Comparison of ENCODE assay signal across 1 cellular context in genomic region chr7:154903083-154903731, GRCh38.
TF ChIP-seq lines count a peak whose summit lies in the region.

No MANE protein-coding gene starts in this region.

TF ChIP-seq in HepG2, 621 proteins besides CTCF, POLR2A, EP300 and RAD21 (continued from another document and continues in another):
- TF ChIP-seq BCLAF1 (IDR thresholded peaks at IDR 0.05) (no peak), ZKSCAN8 (CRISPR knock-in tag; IDR thresholded peaks at IDR 0.05; ENCODE audit: borderline replicate concordance) (no peak), MBD4 (IDR thresholded peaks at IDR 0.05; ENCODE audit: borderline replicate concordance, low read length) (no peak), ZFP41 (CRISPR knock-in tag; IDR thresholded peaks at IDR 0.05; ENCODE audit: borderline replicate concordance) (no peak), SOX13 (IDR thresholded peaks at IDR 0.05) (no peak), SOX13 (CRISPR knock-in tag; conservative IDR thresholded peaks at IDR 0.05 in 1 of 2, IDR thresholded peaks at IDR 0.05 in 1 of 2) (peak in 1 of 2 experiments; percentile 82; a peak in 2 of 4 replicates), SP4 (CRISPR knock-in tag; IDR thresholded peaks at IDR 0.05) (no peak), ASH2L (IDR thresholded peaks at IDR 0.05; ENCODE audit: insufficient read length, low read depth, low read length) (no peak), FOXP1 (IDR thresholded peaks at IDR 0.05) (no peak), FOXP1 (CRISPR knock-in tag; IDR thresholded peaks at IDR 0.05) (no peak), ZNF501 (CRISPR knock-in tag; IDR thresholded peaks at IDR 0.05) (no peak), HES4 (CRISPR knock-in tag; IDR thresholded peaks at IDR 0.05; ENCODE audit: borderline replicate concordance) (no peak), PHF5A (CRISPR knock-in tag; IDR thresholded peaks at IDR 0.05; ENCODE audit: low read depth, unreplicated experiment) (no peak), ZNF639 (CRISPR knock-in tag; conservative IDR thresholded peaks at IDR 0.05) (no peak), GTF2F1 (IDR thresholded peaks at IDR 0.05; ENCODE audit: low read length) (no peak), GPN1 (CRISPR knock-in tag; IDR thresholded peaks at IDR 0.05; ENCODE audit: borderline replicate concordance) (no peak), TIGD3 (CRISPR knock-in tag; IDR thresholded peaks at IDR 0.05; ENCODE audit: borderline replicate concordance) (no peak), ZNF644 (CRISPR knock-in tag; IDR thresholded peaks at IDR 0.05; ENCODE audit: low read depth) (0 out of 2 replicates have a peak, but pooled peaks have one; percentile 23), ELF1 (CRISPR knock-in tag; IDR thresholded peaks at IDR 0.05) (no peak), HOXA9 (CRISPR knock-in tag; IDR thresholded peaks at IDR 0.05; ENCODE audit: borderline replicate concordance) (no peak), RXRA (CRISPR knock-in tag; IDR thresholded peaks at IDR 0.05) (peak; percentile 69; the same call in 1 of the 2 replicates), DNMT3B (CRISPR knock-in tag; conservative IDR thresholded peaks at IDR 0.05) (no peak), FOXJ3 (CRISPR knock-in tag; IDR thresholded peaks at IDR 0.05; ENCODE audit: borderline replicate concordance) (no peak), ZFP36 (IDR thresholded peaks at IDR 0.05; ENCODE audit: borderline replicate concordance, low read depth, low read length, partially characterized antibody) (no peak), ZNF33B (CRISPR knock-in tag; IDR thresholded peaks at IDR 0.05) (no peak), ZNF577 (CRISPR knock-in tag; IDR thresholded peaks at IDR 0.05; ENCODE audit: borderline replicate concordance, low read depth) (no peak), BCL6 (CRISPR knock-in tag; IDR thresholded peaks at IDR 0.05) (0 out of 2 replicates have a peak, but pooled peaks have one; percentile 36), POLR2AphosphoS2 (IDR thresholded peaks at IDR 0.05; ENCODE audit: low read depth, low read length) (no peak)
- TF ChIP-seq, protein P1, sequence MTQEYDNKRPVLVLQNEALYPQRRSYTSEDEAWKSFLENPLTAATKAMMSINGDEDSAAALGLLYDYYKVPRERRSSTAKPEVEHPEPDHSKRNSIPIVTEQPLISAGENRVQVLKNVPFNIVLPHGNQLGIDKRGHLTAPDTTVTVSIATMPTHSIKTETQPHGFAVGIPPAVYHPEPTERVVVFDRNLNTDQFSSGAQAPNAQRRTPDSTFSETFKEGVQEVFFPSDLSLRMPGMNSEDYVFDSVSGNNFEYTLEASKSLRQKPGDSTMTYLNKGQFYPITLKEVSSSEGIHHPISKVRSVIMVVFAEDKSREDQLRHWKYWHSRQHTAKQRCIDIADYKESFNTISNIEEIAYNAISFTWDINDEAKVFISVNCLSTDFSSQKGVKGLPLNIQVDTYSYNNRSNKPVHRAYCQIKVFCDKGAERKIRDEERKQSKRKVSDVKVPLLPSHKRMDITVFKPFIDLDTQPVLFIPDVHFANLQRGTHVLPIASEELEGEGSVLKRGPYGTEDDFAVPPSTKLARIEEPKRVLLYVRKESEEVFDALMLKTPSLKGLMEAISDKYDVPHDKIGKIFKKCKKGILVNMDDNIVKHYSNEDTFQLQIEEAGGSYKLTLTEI (CRISPR knock-in tag; conservative IDR thresholded peaks at IDR 0.05) = no peak
- TF ChIP-seq, protein P2, sequence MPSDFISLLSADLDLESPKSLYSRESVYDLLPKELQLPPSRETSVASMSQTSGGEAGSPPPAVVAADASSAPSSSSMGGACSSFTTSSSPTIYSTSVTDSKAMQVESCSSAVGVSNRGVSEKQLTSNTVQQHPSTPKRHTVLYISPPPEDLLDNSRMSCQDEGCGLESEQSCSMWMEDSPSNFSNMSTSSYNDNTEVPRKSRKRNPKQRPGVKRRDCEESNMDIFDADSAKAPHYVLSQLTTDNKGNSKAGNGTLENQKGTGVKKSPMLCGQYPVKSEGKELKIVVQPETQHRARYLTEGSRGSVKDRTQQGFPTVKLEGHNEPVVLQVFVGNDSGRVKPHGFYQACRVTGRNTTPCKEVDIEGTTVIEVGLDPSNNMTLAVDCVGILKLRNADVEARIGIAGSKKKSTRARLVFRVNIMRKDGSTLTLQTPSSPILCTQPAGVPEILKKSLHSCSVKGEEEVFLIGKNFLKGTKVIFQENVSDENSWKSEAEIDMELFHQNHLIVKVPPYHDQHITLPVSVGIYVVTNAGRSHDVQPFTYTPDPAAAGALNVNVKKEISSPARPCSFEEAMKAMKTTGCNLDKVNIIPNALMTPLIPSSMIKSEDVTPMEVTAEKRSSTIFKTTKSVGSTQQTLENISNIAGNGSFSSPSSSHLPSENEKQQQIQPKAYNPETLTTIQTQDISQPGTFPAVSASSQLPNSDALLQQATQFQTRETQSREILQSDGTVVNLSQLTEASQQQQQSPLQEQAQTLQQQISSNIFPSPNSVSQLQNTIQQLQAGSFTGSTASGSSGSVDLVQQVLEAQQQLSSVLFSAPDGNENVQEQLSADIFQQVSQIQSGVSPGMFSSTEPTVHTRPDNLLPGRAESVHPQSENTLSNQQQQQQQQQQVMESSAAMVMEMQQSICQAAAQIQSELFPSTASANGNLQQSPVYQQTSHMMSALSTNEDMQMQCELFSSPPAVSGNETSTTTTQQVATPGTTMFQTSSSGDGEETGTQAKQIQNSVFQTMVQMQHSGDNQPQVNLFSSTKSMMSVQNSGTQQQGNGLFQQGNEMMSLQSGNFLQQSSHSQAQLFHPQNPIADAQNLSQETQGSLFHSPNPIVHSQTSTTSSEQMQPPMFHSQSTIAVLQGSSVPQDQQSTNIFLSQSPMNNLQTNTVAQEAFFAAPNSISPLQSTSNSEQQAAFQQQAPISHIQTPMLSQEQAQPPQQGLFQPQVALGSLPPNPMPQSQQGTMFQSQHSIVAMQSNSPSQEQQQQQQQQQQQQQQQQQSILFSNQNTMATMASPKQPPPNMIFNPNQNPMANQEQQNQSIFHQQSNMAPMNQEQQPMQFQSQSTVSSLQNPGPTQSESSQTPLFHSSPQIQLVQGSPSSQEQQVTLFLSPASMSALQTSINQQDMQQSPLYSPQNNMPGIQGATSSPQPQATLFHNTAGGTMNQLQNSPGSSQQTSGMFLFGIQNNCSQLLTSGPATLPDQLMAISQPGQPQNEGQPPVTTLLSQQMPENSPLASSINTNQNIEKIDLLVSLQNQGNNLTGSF (CRISPR knock-in tag; IDR thresholded peaks at IDR 0.05) = no peak
- TF ChIP-seq, protein P3, sequence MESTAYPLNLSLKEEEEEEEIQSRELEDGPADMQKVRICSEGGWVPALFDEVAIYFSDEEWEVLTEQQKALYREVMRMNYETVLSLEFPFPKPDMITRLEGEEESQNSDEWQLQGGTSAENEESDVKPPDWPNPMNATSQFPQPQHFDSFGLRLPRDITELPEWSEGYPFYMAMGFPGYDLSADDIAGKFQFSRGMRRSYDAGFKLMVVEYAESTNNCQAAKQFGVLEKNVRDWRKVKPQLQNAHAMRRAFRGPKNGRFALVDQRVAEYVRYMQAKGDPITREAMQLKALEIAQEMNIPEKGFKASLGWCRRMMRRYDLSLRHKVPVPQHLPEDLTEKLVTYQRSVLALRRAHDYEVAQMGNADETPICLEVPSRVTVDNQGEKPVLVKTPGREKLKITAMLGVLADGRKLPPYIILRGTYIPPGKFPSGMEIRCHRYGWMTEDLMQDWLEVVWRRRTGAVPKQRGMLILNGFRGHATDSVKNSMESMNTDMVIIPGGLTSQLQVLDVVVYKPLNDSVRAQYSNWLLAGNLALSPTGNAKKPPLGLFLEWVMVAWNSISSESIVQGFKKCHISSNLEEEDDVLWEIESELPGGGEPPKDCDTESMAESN (CRISPR knock-in tag; conservative IDR thresholded peaks at IDR 0.05) = 0 out of 2 replicates have a peak, but pooled peaks have one; percentile 32
- TF ChIP-seq, protein P4, sequence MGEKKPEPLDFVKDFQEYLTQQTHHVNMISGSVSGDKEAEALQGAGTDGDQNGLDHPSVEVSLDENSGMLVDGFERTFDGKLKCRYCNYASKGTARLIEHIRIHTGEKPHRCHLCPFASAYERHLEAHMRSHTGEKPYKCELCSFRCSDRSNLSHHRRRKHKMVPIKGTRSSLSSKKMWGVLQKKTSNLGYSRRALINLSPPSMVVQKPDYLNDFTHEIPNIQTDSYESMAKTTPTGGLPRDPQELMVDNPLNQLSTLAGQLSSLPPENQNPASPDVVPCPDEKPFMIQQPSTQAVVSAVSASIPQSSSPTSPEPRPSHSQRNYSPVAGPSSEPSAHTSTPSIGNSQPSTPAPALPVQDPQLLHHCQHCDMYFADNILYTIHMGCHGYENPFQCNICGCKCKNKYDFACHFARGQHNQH (CRISPR knock-in tag; IDR thresholded peaks at IDR 0.05) = 0 out of 2 replicates have a peak, but pooled peaks have one; percentile 23
- TF ChIP-seq, protein P5, sequence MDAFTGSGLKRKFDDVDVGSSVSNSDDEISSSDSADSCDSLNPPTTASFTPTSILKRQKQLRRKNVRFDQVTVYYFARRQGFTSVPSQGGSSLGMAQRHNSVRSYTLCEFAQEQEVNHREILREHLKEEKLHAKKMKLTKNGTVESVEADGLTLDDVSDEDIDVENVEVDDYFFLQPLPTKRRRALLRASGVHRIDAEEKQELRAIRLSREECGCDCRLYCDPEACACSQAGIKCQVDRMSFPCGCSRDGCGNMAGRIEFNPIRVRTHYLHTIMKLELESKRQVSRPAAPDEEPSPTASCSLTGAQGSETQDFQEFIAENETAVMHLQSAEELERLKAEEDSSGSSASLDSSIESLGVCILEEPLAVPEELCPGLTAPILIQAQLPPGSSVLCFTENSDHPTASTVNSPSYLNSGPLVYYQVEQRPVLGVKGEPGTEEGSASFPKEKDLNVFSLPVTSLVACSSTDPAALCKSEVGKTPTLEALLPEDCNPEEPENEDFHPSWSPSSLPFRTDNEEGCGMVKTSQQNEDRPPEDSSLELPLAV (CRISPR knock-in tag; conservative IDR thresholded peaks at IDR 0.05; ENCODE audit: low read depth) = no peak
